In genomic region chr2:143451622-143452021, GRCh38 we compare ENCODE assay signal across 9 cellular contexts.
DNase-seq lines count a peak whose midpoint lies in the region; ATAC-seq, FAIRE-seq and TF ChIP-seq lines count a peak whose summit lies in the region.
"Had no signal": no experiment of that assay in that cellular context is flagged by ENCODE, and none has a peak within 500 bp of the region (broad histone marks: within the 10 kb centered on the region; RNA-seq: fewer than 3 reads in every experiment).

No MANE protein-coding gene starts in this region.

- H3K79me2 ChIP-seq in astrocyte (ENCODE audit: insufficient read depth, low read length), result no peaks in the 10 kb centered on the region

- H3K4me1 Mint-ChIP-seq in astrocyte (ENCODE audit: low read depth, unreplicated experiment), result no peaks in the 10 kb centered on the region

- peaks cover 3% of the 10 kb centered on the region for H3K9me3 Mint-ChIP-seq in astrocyte (ENCODE audit: unreplicated experiment)

- H3K36me3 Mint-ChIP-seq in astrocyte (ENCODE audit: low read depth, unreplicated experiment), result no peaks in the 10 kb centered on the region

- H3K4me1 ChIP-seq in astrocyte (ENCODE audit: insufficient read depth, low read length) (no peaks in the 10 kb centered on the region), uterus (no peaks in the 10 kb centered on the region)

- no peak for TF ChIP-seq POLR2A in uterus (IDR thresholded peaks at IDR 0.05)

- H3K4me3 Mint-ChIP-seq in astrocyte (ENCODE audit: unreplicated experiment), result no peak overlapping the region

- no peaks in the 10 kb centered on the region for H3K27me3 Mint-ChIP-seq in astrocyte (ENCODE audit: low read depth, unreplicated experiment)

- FAIRE-seq in astrocyte (lab: Jason Lieb, UNC), result no peak

- no peak overlapping the region for H3K9ac ChIP-seq in astrocyte (ENCODE audit: low read length)

- no peaks in the 10 kb centered on the region for H3K36me3 ChIP-seq in astrocyte (ENCODE audit: insufficient read depth, low read length)
- no peaks in the 10 kb centered on the region for H3K36me3 ChIP-seq in uterus

- no peak overlapping the region for H3K27ac Mint-ChIP-seq in astrocyte (ENCODE audit: unreplicated experiment)

- H3K4me2 ChIP-seq in astrocyte (ENCODE audit: low read length), result no peak overlapping the region

- H3K4me3 ChIP-seq in astrocyte (ENCODE audit: insufficient read depth, low read depth, low read length) (no peak overlapping the region), uterus (no peak overlapping the region)

- H2AFZ ChIP-seq in astrocyte (ENCODE audit: low read depth, low read length), result no peak overlapping the region

- no peaks in the 10 kb centered on the region for H4K20me1 ChIP-seq in astrocyte (ENCODE audit: insufficient read depth, low read length)

- ATAC-seq in GM19351 (IDR thresholded peaks at IDR 0.05; ENCODE audit: unreplicated experiment) (peak; percentile 78), HG03354 (IDR thresholded peaks at IDR 0.05; ENCODE audit: poor library complexity, severe bottlenecking, unreplicated experiment) (peak; percentile 88), GM19328 (IDR thresholded peaks at IDR 0.05; ENCODE audit: unreplicated experiment) (no peak)

- intact Hi-C loops in uterus (cut with DNase I; ENCODE audit: low total_unique reads), result no loop called here

- H3K9me3 ChIP-seq in astrocyte (ENCODE audit: insufficient read depth, low read depth, low read length) (no peaks in the 10 kb centered on the region), uterus (no peaks in the 10 kb centered on the region)

- TF ChIP-seq CTCF in astrocyte (IDR thresholded peaks at IDR 0.05; ENCODE audit: insufficient read depth, low read depth, low read length) (no peak), uterus (IDR thresholded peaks at IDR 0.05) (no peak)

- DNase-seq in AG08395 (ENCODE audit: low spot score), result peak; percentile 20
- peak; percentile 77 for DNase-seq in astrocyte (ENCODE audit: low read depth)
- DNase-seq in NCI-H446 treated with DMSO at 0.1 percent for 48 hours (lab: John Stamatoyannopoulos, UW), result no peak
- no peak for DNase-seq in DMS114 treated with DMSO at 0.1 percent for 48 hours (lab: John Stamatoyannopoulos, UW; ENCODE audit: unreplicated experiment)
- DNase-seq in uterus, result no peak
- DNase-seq: NCI-H1694 had no signal

- H3K27me3 ChIP-seq in astrocyte (ENCODE audit: insufficient read depth, low read length), result no peaks in the 10 kb centered on the region
- H3K27me3 ChIP-seq in uterus, result no peaks in the 10 kb centered on the region

- H3K27ac ChIP-seq in astrocyte (ENCODE audit: low read depth, low read length) (no peak overlapping the region), uterus (no peak overlapping the region)

Comparison
In these comparisons a context has a peak if more than half of its experiments do, and no peak if none do; other contexts are left out.
1. DNase-seq: peak in AG08395 (single experiment) and astrocyte (single experiment); none in NCI-H446 treated with DMSO at 0.1 percent for 48 hours (single experiment), DMS114 treated with DMSO at 0.1 percent for 48 hours (single experiment) and uterus (0 of 2).